ENCODE assay signal across 8 cellular contexts in the genomic region with DNA sequence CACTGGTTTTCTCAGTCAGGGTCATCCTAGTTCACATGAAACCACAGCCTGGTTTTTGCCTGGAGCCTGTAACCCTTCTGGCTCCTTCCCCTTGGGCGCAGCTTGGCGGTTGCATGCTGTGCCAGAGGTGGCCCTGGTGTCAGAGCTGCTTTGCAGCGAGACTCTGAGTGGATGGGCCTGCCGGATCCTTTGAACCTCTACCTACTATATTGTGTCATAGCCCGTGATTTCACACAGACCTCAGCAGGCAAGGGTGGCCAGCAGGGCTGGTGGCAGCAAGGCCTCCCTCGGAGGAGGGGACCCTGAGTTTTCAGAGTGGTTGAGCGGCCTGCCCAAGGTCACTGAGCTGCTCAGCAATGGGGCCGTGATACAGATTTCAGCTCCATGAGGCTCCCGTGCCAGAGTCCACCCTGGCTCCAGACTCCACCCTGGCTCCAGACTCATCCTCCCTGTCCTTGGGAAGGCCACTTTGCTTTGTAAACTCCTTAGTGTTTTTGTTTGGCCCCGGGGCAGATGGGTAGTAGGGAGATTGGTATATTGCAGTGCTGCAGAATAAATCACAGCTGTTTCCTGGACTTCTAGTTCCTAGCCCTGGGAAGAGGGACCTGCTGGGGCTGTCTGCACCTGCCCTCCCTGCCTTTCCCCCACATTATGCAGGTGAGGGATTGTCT. TPM values are rescaled to one million over a fixed set of nuclear protein-coding genes. Genes with fewer than 3 reads are reported as not detected.
DNase-seq lines count a peak whose midpoint lies in the region; ATAC-seq and TF ChIP-seq lines count a peak whose summit lies in the region.

No MANE protein-coding gene starts in this region.

- H3K4me1 ChIP-seq in DND-41 (ENCODE audit: insufficient read depth, low read length) (peaks cover 3% of the 10 kb centered on the region), gastroesophageal sphincter (peaks cover 3 to 98% (median 36%) of the 10 kb centered on the region in 3 donors), psoas muscle (peaks cover 98% of the 10 kb centered on the region)

- ATAC-seq in DND-41 (ENCODE audit: insufficient read depth, low read depth): peak; percentile 52; the same call in 2 of the 3 replicates
- ATAC-seq in gastroesophageal sphincter: no peak
- peak; percentile 52 to 68 (median 64) for ATAC-seq in psoas muscle
- ATAC-seq in activated CD4-positive, CD25-positive, alpha-beta regulatory T cell treated with anti-CD3 and anti-CD28 coated beads, Interleukin-2, amount 50 U/mL, for 24 hours: no peak
- ATAC-seq in HG03521 (IDR thresholded peaks at IDR 0.05; ENCODE audit: unreplicated experiment): no peak

- WGBS in gastroesophageal sphincter (ENCODE audit: low coverage in 1 of 2), 2 donors: 44% methylated on average over 5 of the region's 10 CpGs; no CpG with 5 or more reads in 1 of the 2 donors
- 16 to 29% (median 19%) methylated on average over 10 of the region's 10 CpGs for WGBS in psoas muscle, 3 donors

- H3K36me3 ChIP-seq in DND-41 (ENCODE audit: insufficient read depth, low read length): peaks cover 18% of the 10 kb centered on the region; the same call in 1 of the 2 replicates
- peaks cover 0 to under 1% of the 10 kb centered on the region in 2 donors for H3K36me3 ChIP-seq in gastroesophageal sphincter
- H3K36me3 ChIP-seq in psoas muscle (ENCODE audit: insufficient read depth in 1 of 2, low read depth in 1 of 2): no peaks in the 10 kb centered on the region

- H3K4me3 ChIP-seq in DND-41 (ENCODE audit: low read depth in 1 of 2, low read length in 2 of 2): no peak overlapping the region
- no peak overlapping the region for H3K4me3 ChIP-seq in gastroesophageal sphincter
- peak overlapping the region; percentile 19 for H3K4me3 ChIP-seq in psoas muscle

- TF ChIP-seq EP300 in gastroesophageal sphincter (IDR thresholded peaks at IDR 0.05): no peak

- no peak for TF ChIP-seq POLR2A in gastroesophageal sphincter (IDR thresholded peaks at IDR 0.05)

- H3K9me3 ChIP-seq in DND-41 (ENCODE audit: insufficient read depth, low read length, severe bottlenecking) (no peaks in the 10 kb centered on the region), gastroesophageal sphincter (no peaks in the 10 kb centered on the region), psoas muscle (no peaks in the 10 kb centered on the region)

- H3K9ac ChIP-seq in DND-41 (ENCODE audit: low read depth, low read length): no peak overlapping the region

- H3K27ac ChIP-seq in DND-41 (ENCODE audit: low read length) (no peak overlapping the region), gastroesophageal sphincter (peak overlapping the region in 3 of 4 donors; percentile 8 to 21 (median 15)), psoas muscle (peak overlapping the region; percentile 96)

- intact Hi-C loops in psoas muscle (cut with DNase I): no loop called here

- H3K27me3 ChIP-seq in DND-41 (ENCODE audit: insufficient read depth, low read length, poor library complexity) (no peaks in the 10 kb centered on the region), gastroesophageal sphincter (no peaks in the 10 kb centered on the region), psoas muscle (ENCODE audit: insufficient read depth in 3 of 3, low read length in 2 of 3) (no peaks in the 10 kb centered on the region)

- no peak for TF ChIP-seq CTCF in DND-41 (IDR thresholded peaks at IDR 0.05; ENCODE audit: borderline replicate concordance, extremely low read depth, low read length, poor library complexity, severe bottlenecking)
- no peak for TF ChIP-seq CTCF in gastroesophageal sphincter (IDR thresholded peaks at IDR 0.05)
- TF ChIP-seq CTCF in psoas muscle (IDR thresholded peaks at IDR 0.05): no peak

- H3K79me2 ChIP-seq in DND-41 (ENCODE audit: insufficient read depth, low read length): peaks cover 98% of the 10 kb centered on the region

- no peak overlapping the region for H3K4me2 ChIP-seq in DND-41 (ENCODE audit: insufficient read depth, low read length)

- no peak overlapping the region for H2AFZ ChIP-seq in DND-41 (ENCODE audit: low read depth, low read length)

- no peak for DNase-seq in DND-41
- peak; percentile 77 for DNase-seq in NCI-H69 (lab: John Stamatoyannopoulos, UW)
- DNase-seq in psoas muscle: peak; percentile 53 to 80
- no peak for DNase-seq in NK-92 (lab: John Stamatoyannopoulos, UW; ENCODE audit: unreplicated experiment)
- DNase-seq in stimulated activated CD4-positive, alpha-beta T cell treated with anti-CD3 and anti-CD28 coated beads, Interleukin-4, amount 100 ng/mL, for 4 hours: no peak

- peaks cover 85% of the 10 kb centered on the region for H4K20me1 ChIP-seq in DND-41 (ENCODE audit: insufficient read depth, low read length)

RNA-seq across cellular contexts. Expression of a gene that starts 9.7 kb away (rescaled TPM):
- 100 to 1,000 TPM; 113 to 233 (median 155) TPM for total RNA-seq in gastroesophageal sphincter
- total RNA-seq in psoas muscle: 100 to 1,000 TPM; 228 to 322 (median 258) TPM
- 100 to 1,000 TPM; 142 to 270 (median 184) TPM for polyA plus RNA-seq in psoas muscle

Comparison
In these comparisons a context has a peak if more than half of its experiments do, and no peak if none do; other contexts are left out.
1. ATAC-seq: peak in DND-41 (single experiment) and psoas muscle (4 of 4); none in gastroesophageal sphincter (single experiment), activated CD4-positive, CD25-positive, alpha-beta regulatory T cell treated with anti-CD3 and anti-CD28 coated beads, Interleukin-2, amount 50 U/mL, for 24 hours (0 of 2) and HG03521 (single experiment).
2. DNase-seq: peak in NCI-H69 (single experiment) and psoas muscle (2 of 2); none in DND-41 (single experiment), NK-92 (single experiment) and stimulated activated CD4-positive, alpha-beta T cell treated with anti-CD3 and anti-CD28 coated beads, Interleukin-4, amount 100 ng/mL, for 4 hours (0 of 2).